Comparison of ENCODE assay signal across 8 cellular contexts in genomic region chr14:100417466-100417865, GRCh38. TPM values are rescaled to one million over a fixed set of nuclear protein-coding genes. Genes with fewer than 3 reads are reported as not detected.
DNase-seq lines count a peak whose midpoint lies in the region; ATAC-seq and TF ChIP-seq lines count a peak whose summit lies in the region.

No MANE protein-coding gene starts in this region.

- H3K9me3 ChIP-seq in right lobe of liver: no peaks in the 10 kb centered on the region
- H3K9me3 ChIP-seq in aorta (ENCODE audit: control insufficient read depth, low read length): no peaks in the 10 kb centered on the region

- ATAC-seq in right lobe of liver (peak; percentile 81 to 94 (median 92)), aorta (ENCODE audit: low FRiP score) (peak; percentile 70)
- no peak for ATAC-seq in stimulated activated naive B cell treated with anti-CD40 and anti-IgM and Interleukin-4, amounts not matched to agents 10 μg/mL and 1 μg/mL and 100 μg/mL, for 72 hours (replicated peaks)
- no peak for ATAC-seq in activated CD4-positive, CD25-positive, alpha-beta regulatory T cell treated with anti-CD3 and anti-CD28 coated beads, Interleukin-2, amount 50 U/mL, for 24 hours

- H3K27me3 ChIP-seq in right lobe of liver (no peaks in the 10 kb centered on the region), aorta (ENCODE audit: control insufficient read depth in 1 of 2, insufficient read depth in 2 of 2, low read length in 1 of 2) (no peaks in the 10 kb centered on the region)

- peak in 3 of 4 donors; percentile 21 to 36 (median 30) for TF ChIP-seq CTCF in right lobe of liver (IDR thresholded peaks at IDR 0.05)

- H3K27ac ChIP-seq in right lobe of liver (no peak overlapping the region), aorta (ENCODE audit: low read depth in 1 of 2, low read length in 2 of 2) (no peak overlapping the region)

- intact Hi-C loops in right lobe of liver (cut with DNase I): no loop called here
- intact Hi-C loops in aorta (cut with DNase I): no loop called here

- DNase-seq in EH (ENCODE audit: low read depth) (peak; percentile 94), NCI-H526 (lab: John Stamatoyannopoulos, UW) (peak; percentile 31 to 73), dermis blood vessel endothelial cell (peak; percentile 91), right lobe of liver (peak in 1 of 3 donors; percentile 30), aorta (peak in 1 of 2 donors; percentile 68), NAMALWA (ENCODE audit: low spot score) (no peak)
- no peak for DNase-seq in stimulated activated naive B cell treated with anti-CD40 and anti-IgM and Interleukin-4, amounts not matched to agents 10 μg/mL and 1 μg/mL and 100 μg/mL, for 72 hours

- H3K27me3 Mint-ChIP-seq in stimulated activated naive B cell treated with anti-CD40 and anti-IgM and Interleukin-4, amounts not matched to agents 10 μg/mL and 1 μg/mL and 100 μg/mL, for 72 hours: no peaks in the 10 kb centered on the region

- H3K36me3 Mint-ChIP-seq in stimulated activated naive B cell treated with anti-CD40 and anti-IgM and Interleukin-4, amounts not matched to agents 10 μg/mL and 1 μg/mL and 100 μg/mL, for 72 hours: peaks cover 2 to 5% of the 10 kb centered on the region in 2 donors

- H3K4me1 ChIP-seq in right lobe of liver (no peaks in the 10 kb centered on the region), aorta (ENCODE audit: control insufficient read depth in 1 of 2, insufficient read depth in 2 of 2, low read length in 2 of 2) (no peaks in the 10 kb centered on the region)

- 80% methylated on average over 2 of the region's 7 CpGs for whole genome bisulfite sequencing in right lobe of liver (ENCODE audit: insufficient coverage, low coverage, low lambda C conversion rate, missing lambda C conversion rate)
- WGBS in aorta, 2 donors: 73 to 80% methylated on average over 7 of the region's 7 CpGs

- H3K9me3 Mint-ChIP-seq in stimulated activated naive B cell treated with anti-CD40 and anti-IgM and Interleukin-4, amounts not matched to agents 10 μg/mL and 1 μg/mL and 100 μg/mL, for 72 hours: peaks cover 0 to 2% of the 10 kb centered on the region in 2 donors

- H3K27ac Mint-ChIP-seq in stimulated activated naive B cell treated with anti-CD40 and anti-IgM and Interleukin-4, amounts not matched to agents 10 μg/mL and 1 μg/mL and 100 μg/mL, for 72 hours: no peak overlapping the region

- no peak for TF ChIP-seq POLR2A in right lobe of liver (IDR thresholded peaks at IDR 0.05)

- no peaks in the 10 kb centered on the region for H3K36me3 ChIP-seq in right lobe of liver
- H3K36me3 ChIP-seq in aorta (ENCODE audit: control insufficient read depth in 1 of 2, insufficient read depth in 2 of 2, low read length in 1 of 2): no peaks in the 10 kb centered on the region

- H3K4me3 Mint-ChIP-seq in stimulated activated naive B cell treated with anti-CD40 and anti-IgM and Interleukin-4, amounts not matched to agents 10 μg/mL and 1 μg/mL and 100 μg/mL, for 72 hours: no peak overlapping the region

- H3K4me1 Mint-ChIP-seq in stimulated activated naive B cell treated with anti-CD40 and anti-IgM and Interleukin-4, amounts not matched to agents 10 μg/mL and 1 μg/mL and 100 μg/mL, for 72 hours: peaks cover 8 to 9% of the 10 kb centered on the region in 2 donors

- H3K4me3 ChIP-seq in right lobe of liver: no peak overlapping the region
- no peak overlapping the region for H3K4me3 ChIP-seq in aorta (ENCODE audit: low read length in 2 of 2)

RNA-seq across cellular contexts. Expression of gene WDR25, which starts 41.2 kb away (rescaled TPM):
- total RNA-seq in dermis blood vessel endothelial cell (27.8 and 29.3 TPM in 2 replicates), right lobe of liver (1 to 10 TPM; 3.5 to 8.2 (median 4.5) TPM), aorta (1 to 10 TPM; 8.3 to 8.8 TPM)
- 1 to 10 TPM; 5.1 to 7.3 TPM for polyA plus RNA-seq in aorta

Comparison
In these comparisons a context has a peak if more than half of its experiments do, and no peak if none do; other contexts are left out.
1. DNase-seq: peak in EH (single experiment), NCI-H526 (2 of 2) and dermis blood vessel endothelial cell (single experiment); none in stimulated activated naive B cell treated with anti-CD40 and anti-IgM and Interleukin-4, amounts not matched to agents 10 μg/mL and 1 μg/mL and 100 μg/mL, for 72 hours (single experiment) and NAMALWA (single experiment).
2. ATAC-seq: peak in right lobe of liver (4 of 4) and aorta (single experiment); none in stimulated activated naive B cell treated with anti-CD40 and anti-IgM and Interleukin-4, amounts not matched to agents 10 μg/mL and 1 μg/mL and 100 μg/mL, for 72 hours (0 of 2) and activated CD4-positive, CD25-positive, alpha-beta regulatory T cell treated with anti-CD3 and anti-CD28 coated beads, Interleukin-2, amount 50 U/mL, for 24 hours (0 of 2).